ENCODE assay signal across 11 cellular contexts in genomic region chr16:72999541-73000019, GRCh38.
DNase-seq lines count a peak whose midpoint lies in the region; ATAC-seq and TF ChIP-seq lines count a peak whose summit lies in the region.
"Had no signal": no experiment of that assay in that cellular context is flagged by ENCODE, and none has a peak within 500 bp of the region (broad histone marks: within the 10 kb centered on the region; RNA-seq: fewer than 3 reads in every experiment).

No MANE protein-coding gene starts in this region.

- peaks cover 53% of the 10 kb centered on the region for H3K79me2 ChIP-seq in parathyroid adenoma

- peak; percentile 41 for DNase-seq in DMS79 (lab: John Stamatoyannopoulos, UW)
- no peak for DNase-seq in caudate nucleus (lab: John Stamatoyannopoulos, UW)
- no peak for DNase-seq in KG1 (lab: John Stamatoyannopoulos, UW)
- no peak for DNase-seq in foreskin melanocyte
- DNase-seq: activated CD8-positive, alpha-beta T cell treated with anti-CD3 and anti-CD28 coated beads for 36 hours; stimulated activated CD4-positive, alpha-beta T cell treated with anti-CD3 and anti-CD28 coated beads, Interleukin-15, amount 100 ng/mL, for 24 hours had no signal

- H3K4me3 ChIP-seq in parathyroid adenoma (ENCODE audit: low read depth, low read length) = no peak overlapping the region

- H3K4me2 ChIP-seq in parathyroid adenoma (ENCODE audit: low read length) = peak overlapping the region; percentile 28

- H3K36me3 ChIP-seq in parathyroid adenoma (ENCODE audit: control insufficient read depth, insufficient read depth, low read length) = no peaks in the 10 kb centered on the region

- TF ChIP-seq CTCF in 22Rv1 (IDR thresholded peaks at IDR 0.05) = no peak
- no peak for TF ChIP-seq CTCF in parathyroid adenoma (IDR thresholded peaks at IDR 0.05)

- no peaks in the 10 kb centered on the region for H3K9me3 ChIP-seq in parathyroid adenoma (ENCODE audit: control insufficient read depth, low read length)

- H3K9ac ChIP-seq in parathyroid adenoma = no peak overlapping the region

- peaks cover 51% of the 10 kb centered on the region for H3K4me1 ChIP-seq in parathyroid adenoma

- H3K27ac ChIP-seq in 22Rv1 (peak overlapping the region; percentile 27; the same call in 1 of the 2 replicates), caudate nucleus (ENCODE audit: low read depth, low read length) (peak overlapping the region; percentile 3), parathyroid adenoma (peak overlapping the region; percentile 47)

- H3K27me3 ChIP-seq in parathyroid adenoma (ENCODE audit: control insufficient read depth, insufficient read depth, low read length) = no peaks in the 10 kb centered on the region

- ATAC-seq in GM18867 (IDR thresholded peaks at IDR 0.05; ENCODE audit: unreplicated experiment) = no peak
- no peak for ATAC-seq in GM19395 (IDR thresholded peaks at IDR 0.05; ENCODE audit: unreplicated experiment)
- ATAC-seq: activated CD8-positive, alpha-beta T cell treated with anti-CD3 and anti-CD28 coated beads for 36 hours; activated T-helper 17 cell treated with anti-CD3 and anti-CD28 coated beads, Interleukin-2, amount 50 U/mL, for 72 hours had no signal

- H2AFZ ChIP-seq in parathyroid adenoma = no peak overlapping the region
